ENCODE assay signal across 25 cellular contexts in the genomic region with DNA sequence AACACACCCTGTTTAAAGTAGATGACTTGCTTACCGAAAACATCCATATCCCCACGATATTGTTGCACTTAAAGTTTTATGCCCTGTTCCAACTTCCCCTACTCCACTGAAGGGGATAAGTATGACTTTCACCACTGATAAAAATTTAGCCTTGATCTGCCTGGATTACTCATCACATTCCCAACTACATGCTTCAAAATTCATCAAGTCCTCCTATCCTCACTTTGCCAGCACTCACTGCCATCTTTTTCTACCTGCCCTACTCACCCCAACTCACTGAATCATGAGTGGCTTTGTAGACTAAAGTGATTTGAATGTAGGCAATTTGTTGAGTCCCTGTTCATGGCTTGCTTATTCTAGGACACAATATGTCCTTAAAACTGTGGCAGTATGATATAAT.
"Had no signal": no experiment of that assay in that cellular context is flagged by ENCODE, and none has a peak within 500 bp of the region (broad histone marks: within the 10 kb centered on the region; RNA-seq: fewer than 3 reads in every experiment).

No MANE protein-coding gene starts in this region.

- DNase-seq: dorsolateral prefrontal cortex; effector CD4-positive, alpha-beta T cell; gastrocnemius medialis; head of caudate nucleus; kidney; left cardiac atrium; left lung; mesenchymal stem cell; mucosa of descending colon; naive B cell; right lobe of liver; stimulated activated CD4-positive, alpha-beta T cell treated with anti-CD3 and anti-CD28 coated beads, Interleukin-12 subunit alpha, Interleukin-12 subunit beta, amount 100 ng/mL, for 4 hours; stimulated activated CD4-positive, alpha-beta T cell treated with anti-CD3 and anti-CD28 coated beads, Interleukin-1b, Interleukin-23, amount 100 ng/mL, for 48 hours; stimulated activated CD4-positive, alpha-beta T cell treated with anti-CD3 and anti-CD28 coated beads, Interleukin-4, amount 100 ng/mL, for 1 hour; stimulated activated CD8-positive, alpha-beta memory T cell treated with anti-CD3 and anti-CD28 coated beads, Interleukin-4, amount 100 ng/mL, for 48 hours; stimulated activated naive CD4-positive, alpha-beta T cell; stimulated activated naive CD8-positive, alpha-beta T cell treated with anti-CD3 and anti-CD28 coated beads, Interleukin-15, amount 100 ng/mL, for 72 hours; thyroid gland had no signal

- H3K4me2 ChIP-seq: smooth muscle cell had no signal

- H3K27me3 Mint-ChIP-seq: naive B cell; natural killer cell treated with Interleukin-12 subunit alpha and Interleukin-12 subunit beta and Interleukin-15 and Interleukin-18, amount 100 ng/mL, for 72 hours; progenitor cell of endocrine pancreas; stimulated activated naive CD8-positive, alpha-beta T cell treated with anti-CD3 and anti-CD28 coated beads, Interleukin-15, amount 100 ng/mL, for 72 hours had no signal

- H3K9ac ChIP-seq: parathyroid adenoma had no signal

- H3K79me2 ChIP-seq: parathyroid adenoma had no signal

- H3K27ac Mint-ChIP-seq: mesothelial cell of epicardium; natural killer cell treated with Interleukin-12 subunit alpha and Interleukin-12 subunit beta and Interleukin-15 and Interleukin-18, amount 100 ng/mL, for 72 hours; progenitor cell of endocrine pancreas; stimulated activated naive CD8-positive, alpha-beta T cell treated with anti-CD3 and anti-CD28 coated beads, Interleukin-15, amount 100 ng/mL, for 72 hours had no signal

- H3K27me3 ChIP-seq: dorsolateral prefrontal cortex, gastrocnemius medialis, left lung, right lobe of liver, thyroid gland, vagina had no signal

- H3K36me3 Mint-ChIP-seq: mesothelial cell of epicardium; naive B cell; natural killer cell treated with Interleukin-12 subunit alpha and Interleukin-12 subunit beta and Interleukin-15 and Interleukin-18, amount 100 ng/mL, for 72 hours had no signal

- H3K9me3 ChIP-seq: gastrocnemius medialis, left lung, mucosa of descending colon, right lobe of liver, thyroid gland, vagina had no signal

- H3K36me3 ChIP-seq: gastrocnemius medialis, left lung, right lobe of liver, thyroid gland, vagina had no signal

- H3K9me3 Mint-ChIP-seq: mesothelial cell of epicardium; naive B cell; natural killer cell treated with Interleukin-12 subunit alpha and Interleukin-12 subunit beta and Interleukin-15 and Interleukin-18, amount 100 ng/mL, for 72 hours; neural crest cell; stimulated activated naive CD8-positive, alpha-beta T cell treated with anti-CD3 and anti-CD28 coated beads, Interleukin-15, amount 100 ng/mL, for 72 hours had no signal

- H3K4me3 ChIP-seq: dorsolateral prefrontal cortex, gastrocnemius medialis, left lung, mucosa of descending colon, right lobe of liver, smooth muscle cell, thyroid gland, vagina had no signal

- FAIRE-seq: kidney had no signal

- H3K4me1 Mint-ChIP-seq: neural crest cell had no signal

- H3K4me3 Mint-ChIP-seq: mesothelial cell of epicardium; naive B cell; natural killer cell treated with Interleukin-12 subunit alpha and Interleukin-12 subunit beta and Interleukin-15 and Interleukin-18, amount 100 ng/mL, for 72 hours; neural crest cell; stimulated activated naive CD8-positive, alpha-beta T cell treated with anti-CD3 and anti-CD28 coated beads, Interleukin-15, amount 100 ng/mL, for 72 hours had no signal

- H3K4me1 ChIP-seq: gastrocnemius medialis, parathyroid adenoma, right lobe of liver, thyroid gland, vagina had no signal

- ATAC-seq: gastrocnemius medialis; left cardiac atrium; left lung; mucosa of descending colon; natural killer cell treated with Interleukin-12 subunit alpha and Interleukin-12 subunit beta and Interleukin-15 and Interleukin-18, amount 100 ng/mL, for 72 hours; right lobe of liver; stimulated activated naive CD8-positive, alpha-beta T cell treated with anti-CD3 and anti-CD28 coated beads, Interleukin-15, amount 100 ng/mL, for 72 hours had no signal

- H3K27ac ChIP-seq: dorsolateral prefrontal cortex, gastrocnemius medialis, left lung, parathyroid adenoma, right lobe of liver, thyroid gland, vagina had no signal

- H2AFZ ChIP-seq: parathyroid adenoma had no signal
